Comparison of ENCODE assay signal across 15 cellular contexts in genomic region chr11:65379698-65380459, GRCh38. TPM values are rescaled to one million over a fixed set of nuclear protein-coding genes. Genes with fewer than 3 reads are reported as not detected.
DNase-seq lines count a peak whose midpoint lies in the region; ATAC-seq lines count a peak whose summit lies in the region.
"Had no signal": no experiment of that assay in that cellular context is flagged by ENCODE, and none has a peak within 500 bp of the region (broad histone marks: within the 10 kb centered on the region; RNA-seq: fewer than 3 reads in every experiment).

No MANE protein-coding gene starts in this region.

- H3K27ac ChIP-seq in trophoblast cell (ENCODE audit: low read depth, low read length) (no peak overlapping the region), Karpas-422 (ENCODE audit: low read length) (no peak overlapping the region), aorta (ENCODE audit: low read depth in 1 of 2, low read length in 2 of 2) (no peak overlapping the region)

- H3K4me2 ChIP-seq in trophoblast cell (ENCODE audit: low read length) (no peak overlapping the region), Karpas-422 (ENCODE audit: low read depth, low read length, poor library complexity, severe bottlenecking) (no peak overlapping the region)

- H3K9me3 Mint-ChIP-seq in activated CD4-positive, alpha-beta T cell treated with anti-CD3 and anti-CD28 coated beads, Interleukin-2, amount 10 ng/mL, durations not matched to agents 24 days and 14 days = no peaks in the 10 kb centered on the region
- H3K9me3 Mint-ChIP-seq in IgD-negative memory B cell = no peaks in the 10 kb centered on the region
- H3K9me3 Mint-ChIP-seq in central memory CD8-positive, alpha-beta T cell = no peaks in the 10 kb centered on the region

- H3K79me2 ChIP-seq in trophoblast cell (ENCODE audit: control insufficient read depth, insufficient read depth, low read length, poor library complexity) (peaks cover 5% of the 10 kb centered on the region), Karpas-422 (ENCODE audit: low read length) (no peaks in the 10 kb centered on the region)

- H3K18ac ChIP-seq in trophoblast cell (ENCODE audit: low read length) = no peak overlapping the region

- peak overlapping the region; percentile 30 for H3K4me3 Mint-ChIP-seq in activated CD4-positive, alpha-beta T cell treated with anti-CD3 and anti-CD28 coated beads, Interleukin-2, amount 10 ng/mL, durations not matched to agents 24 days and 14 days
- peak overlapping the region in 3 of 4 donors; percentile 23 to 77 (median 41) for H3K4me3 Mint-ChIP-seq in IgD-negative memory B cell
- H3K4me3 Mint-ChIP-seq in central memory CD8-positive, alpha-beta T cell = peak overlapping the region; percentile 3

- H3K4me3 ChIP-seq in trophoblast cell (ENCODE audit: low read depth, low read length) (no peak overlapping the region), Karpas-422 (ENCODE audit: low read length) (no peak overlapping the region), aorta (ENCODE audit: low read length in 2 of 2) (no peak overlapping the region), HAP-1 (no peak overlapping the region)
- H3K4me3 ChIP-seq: spleen, thyroid gland had no signal

- peak overlapping the region; percentile 29 for H3K14ac ChIP-seq in trophoblast cell (ENCODE audit: low read length)

- H2AFZ ChIP-seq in trophoblast cell (ENCODE audit: insufficient read depth, low read length, poor library complexity) (no peak overlapping the region), Karpas-422 (ENCODE audit: low read length) (no peak overlapping the region)

- peaks cover 29% of the 10 kb centered on the region for H3K4me1 Mint-ChIP-seq in activated CD4-positive, alpha-beta T cell treated with anti-CD3 and anti-CD28 coated beads, Interleukin-2, amount 10 ng/mL, durations not matched to agents 24 days and 14 days
- H3K4me1 Mint-ChIP-seq in IgD-negative memory B cell = peaks cover 20 to 28% (median 27%) of the 10 kb centered on the region in 3 donors
- peaks cover 31% of the 10 kb centered on the region for H3K4me1 Mint-ChIP-seq in central memory CD8-positive, alpha-beta T cell

- H3K4me1 ChIP-seq in trophoblast cell (ENCODE audit: control insufficient read depth in 1 of 2, insufficient read depth in 2 of 2, low read length in 2 of 2) (peaks cover 29 to 30% of the 10 kb centered on the region in 2 experiments), Karpas-422 (ENCODE audit: low read length) (peaks cover 34% of the 10 kb centered on the region), aorta (ENCODE audit: control insufficient read depth in 1 of 2, insufficient read depth in 2 of 2, low read length in 2 of 2) (no peaks in the 10 kb centered on the region), HAP-1 (peaks cover 15% of the 10 kb centered on the region)

- H3K27me3 Mint-ChIP-seq in activated CD4-positive, alpha-beta T cell treated with anti-CD3 and anti-CD28 coated beads, Interleukin-2, amount 10 ng/mL, durations not matched to agents 24 days and 14 days = no peaks in the 10 kb centered on the region
- H3K27me3 Mint-ChIP-seq in IgD-negative memory B cell = no peaks in the 10 kb centered on the region
- no peaks in the 10 kb centered on the region for H3K27me3 Mint-ChIP-seq in central memory CD8-positive, alpha-beta T cell

- peaks cover 27% of the 10 kb centered on the region for H3K79me1 ChIP-seq in trophoblast cell (ENCODE audit: low read length)

- intact Hi-C loops in activated CD4-positive, alpha-beta T cell treated with anti-CD3 and anti-CD28 coated beads, Interleukin-2, amount 10 ng/mL, durations not matched to agents 24 days and 14 days (cut with micrococcal nuclease) = no loop called here
- intact Hi-C loops in aorta (cut with DNase I) = loop anchor here (5.0 kb wide), 3 partner anchors 37 to 132 kb away; no protein-coding TSS in a partner anchor

- no peak for DNase-seq in activated CD4-positive, alpha-beta T cell treated with anti-CD3 and anti-CD28 coated beads, Interleukin-2, amount 10 ng/mL, durations not matched to agents 24 days and 14 days
- no peak for DNase-seq in activated CD4-positive, alpha-beta T cell treated with anti-CD3 and anti-CD28 coated beads for 48 hours
- DNase-seq in central memory CD8-positive, alpha-beta T cell (ENCODE audit: low spot score in 2 of 2) = no peak
- DNase-seq in trophoblast cell (no peak), Karpas-422 (no peak), aorta (no peak), HAP-1 (ENCODE audit: low spot score in 2 of 2) (no peak)
- DNase-seq: glutamatergic neuron, NCI-H446 treated with DMSO at 0.1 percent for 48 hours, spleen, T-helper 9 cell, thyroid gland had no signal

- no peak for ATAC-seq in central memory CD8-positive, alpha-beta T cell (replicated peaks; ENCODE audit: extremely low read depth, poor library complexity, severe bottlenecking)
- ATAC-seq in aorta (ENCODE audit: low FRiP score) = no peak

- H3K27ac Mint-ChIP-seq in activated CD4-positive, alpha-beta T cell treated with anti-CD3 and anti-CD28 coated beads, Interleukin-2, amount 10 ng/mL, durations not matched to agents 24 days and 14 days = peak overlapping the region; percentile 56
- H3K27ac Mint-ChIP-seq in IgD-negative memory B cell = peak overlapping the region in 1 of 3 donors; percentile 9
- H3K27ac Mint-ChIP-seq in central memory CD8-positive, alpha-beta T cell (ENCODE audit: low read depth) = no peak overlapping the region

- no peaks in the 10 kb centered on the region for H3K9me2 ChIP-seq in Karpas-422 (replicated peaks; ENCODE audit: insufficient read depth, low read length)

- no peaks in the 10 kb centered on the region for H3K27me3 ChIP-seq in trophoblast cell (ENCODE audit: insufficient read depth, low read length)
- no peaks in the 10 kb centered on the region for H3K27me3 ChIP-seq in Karpas-422 (ENCODE audit: low read length)
- H3K27me3 ChIP-seq in aorta (ENCODE audit: control insufficient read depth in 1 of 2, insufficient read depth in 2 of 2, low read length in 1 of 2) = no peaks in the 10 kb centered on the region
- H3K27me3 ChIP-seq in HAP-1 (ENCODE audit: low read depth) = no peaks in the 10 kb centered on the region
- H3K27me3 ChIP-seq: spleen, thyroid gland had no signal

- no peak overlapping the region for H4K8ac ChIP-seq in trophoblast cell (ENCODE audit: low read depth, low read length)

- no peak overlapping the region for H3K4ac ChIP-seq in trophoblast cell (ENCODE audit: low read depth, low read length)

- H2BK12ac ChIP-seq in trophoblast cell (ENCODE audit: low read length) = peak overlapping the region; percentile 61

- H3K9me3 ChIP-seq in trophoblast cell (ENCODE audit: insufficient read depth, low read depth, low read length) = peaks cover 3% of the 10 kb centered on the region
- H3K9me3 ChIP-seq in Karpas-422 (ENCODE audit: low read length) = no peaks in the 10 kb centered on the region
- H3K9me3 ChIP-seq in aorta (ENCODE audit: control insufficient read depth, low read length) = no peaks in the 10 kb centered on the region
- no peaks in the 10 kb centered on the region for H3K9me3 ChIP-seq in HAP-1
- H3K9me3 ChIP-seq: spleen, thyroid gland had no signal

- H3K36me3 ChIP-seq in trophoblast cell (ENCODE audit: control insufficient read depth in 1 of 2, insufficient read depth in 2 of 2, low read length in 2 of 2) (no peaks in the 10 kb centered on the region), Karpas-422 (ENCODE audit: insufficient read depth, low read length) (no peaks in the 10 kb centered on the region), aorta (ENCODE audit: control insufficient read depth in 1 of 2, insufficient read depth in 2 of 2, low read length in 1 of 2) (no peaks in the 10 kb centered on the region), HAP-1 (replicated peaks) (no peaks in the 10 kb centered on the region)
- H3K36me3 ChIP-seq: thyroid gland had no signal

- H2BK120ac ChIP-seq in trophoblast cell (ENCODE audit: insufficient read depth, low read length, poor library complexity) = peak overlapping the region; percentile 11

- H3K9ac ChIP-seq in trophoblast cell (ENCODE audit: low read length) (no peak overlapping the region), Karpas-422 (ENCODE audit: low read length) (no peak overlapping the region)
- H3K9ac ChIP-seq: KMS-11 had no signal

- no peak overlapping the region for H3K23ac ChIP-seq in trophoblast cell (ENCODE audit: low read length)

- H4K20me1 ChIP-seq in Karpas-422 (ENCODE audit: insufficient read depth, low read depth, low read length) = no peaks in the 10 kb centered on the region

- in situ Hi-C loops in HAP-1 (cut with MboI; ENCODE audit: low sequenced_read_pairs) = no loop called here

- peak overlapping the region; percentile 6 for H2BK5ac ChIP-seq in trophoblast cell (ENCODE audit: low read depth, low read length, poor library complexity)

- no CpG with 5 or more reads among the region's 13 CpGs for WGBS in trophoblast cell (ENCODE audit: extremely low coverage, insufficient coverage, insufficient read length)
- 90% methylated on average over 13 of the region's 13 CpGs for WGBS in aorta, 2 donors

- no peak overlapping the region for H4K12ac ChIP-seq in trophoblast cell (ENCODE audit: low read depth, low read length)

- H3K36me3 Mint-ChIP-seq in activated CD4-positive, alpha-beta T cell treated with anti-CD3 and anti-CD28 coated beads, Interleukin-2, amount 10 ng/mL, durations not matched to agents 24 days and 14 days (ENCODE audit: low read depth) = peaks cover 2% of the 10 kb centered on the region
- no peaks in the 10 kb centered on the region for H3K36me3 Mint-ChIP-seq in IgD-negative memory B cell
- H3K36me3 Mint-ChIP-seq in central memory CD8-positive, alpha-beta T cell (ENCODE audit: insufficient read depth) = peaks cover 20% of the 10 kb centered on the region

- H4K91ac ChIP-seq in trophoblast cell (ENCODE audit: low read depth, low read length) = peak overlapping the region; percentile 30

- peak overlapping the region; percentile 72 for H2AK5ac ChIP-seq in trophoblast cell (ENCODE audit: low read length)

RNA-seq across cellular contexts. Expression of gene SLC25A45, which starts 2.6 kb away (rescaled TPM):
- 15.5 and 16.8 TPM in 2 replicates for total RNA-seq in activated CD4-positive, alpha-beta T cell treated with anti-CD3 and anti-CD28 coated beads, Interleukin-2, amount 10 ng/mL, durations not matched to agents 24 days and 14 days
- polyA plus RNA-seq in IgD-negative memory B cell = 17.8 TPM
- 0.93 and 1.1 TPM in 2 replicates for polyA plus RNA-seq in trophoblast cell (2013)
- 6.7 and 9.7 TPM in 2 replicates for total RNA-seq in Karpas-422 (2014; rRNA removed; shearing (Covaris generic); ENCODE audit: low replicate concordance)
- total RNA-seq in aorta = 10 to 100 TPM in 1 of 2 donors, 1 to 10 TPM in 1; 9.1 to 16.0 TPM
- polyA plus RNA-seq in aorta = 10 to 100 TPM in 1 of 2 donors, 1 to 10 TPM in 1; 5.6 to 10.7 TPM
- polyA plus RNA-seq: neural cell had no signal

RNA-seq across cellular contexts. Expression of gene FRMD8, which starts 6.6 kb away (rescaled TPM):
- 46.7 and 46.8 TPM in 2 replicates for total RNA-seq in activated CD4-positive, alpha-beta T cell treated with anti-CD3 and anti-CD28 coated beads, Interleukin-2, amount 10 ng/mL, durations not matched to agents 24 days and 14 days
- polyA plus RNA-seq in IgD-negative memory B cell (54.2 TPM), aorta (10 to 100 TPM; 16.8 to 19.2 TPM)
- 21.2 and 22.9 TPM in 2 replicates for polyA plus RNA-seq in trophoblast cell (2013)
- total RNA-seq in Karpas-422 (2014; rRNA removed; shearing (Covaris generic); ENCODE audit: low replicate concordance) = 48.5 and 102 TPM in 2 replicates
- 10 to 100 TPM; 27.8 to 39.5 TPM for total RNA-seq in aorta

RNA-seq across cellular contexts. Expression of gene TIGD3, which starts 25.3 kb away (rescaled TPM):
- 1.2 and 1.6 TPM in 2 replicates for total RNA-seq in activated CD4-positive, alpha-beta T cell treated with anti-CD3 and anti-CD28 coated beads, Interleukin-2, amount 10 ng/mL, durations not matched to agents 24 days and 14 days
- polyA plus RNA-seq in IgD-negative memory B cell = 2.3 TPM
- polyA plus RNA-seq in trophoblast cell (2013) = 2.1 and 2.3 TPM in 2 replicates
- 0.11 and 0.83 TPM in 2 replicates for total RNA-seq in Karpas-422 (2014; rRNA removed; shearing (Covaris generic); ENCODE audit: low replicate concordance)
- under 1 TPM in 1 of 2 donors, not detected in 1; 0.16 TPM for total RNA-seq in aorta
- under 1 TPM in 1 of 2 donors, not detected in 1; 0.88 TPM for polyA plus RNA-seq in aorta

RNA-seq across cellular contexts. Expression of gene NEAT1, which starts 42.7 kb away (rescaled TPM):
- 410 and 411 TPM in 2 replicates for total RNA-seq in activated CD4-positive, alpha-beta T cell treated with anti-CD3 and anti-CD28 coated beads, Interleukin-2, amount 10 ng/mL, durations not matched to agents 24 days and 14 days
- polyA plus RNA-seq in IgD-negative memory B cell (1.2 TPM), aorta (1,000 to 10,000 TPM in 1 of 2 donors, 100 to 1,000 TPM in 1; 239 to 1,307 TPM)
- 11.1 and 12.7 TPM in 2 replicates for polyA plus RNA-seq in trophoblast cell (2013)
- 36.5 and 74.7 TPM in 2 replicates for total RNA-seq in Karpas-422 (2014; rRNA removed; shearing (Covaris generic); ENCODE audit: low replicate concordance)
- total RNA-seq in aorta = 1,000 to 10,000 TPM; 1,566 to 1,734 TPM

RNA-seq across cellular contexts. Expression of gene DPF2, which starts 46.2 kb away (rescaled TPM):
- total RNA-seq in activated CD4-positive, alpha-beta T cell treated with anti-CD3 and anti-CD28 coated beads, Interleukin-2, amount 10 ng/mL, durations not matched to agents 24 days and 14 days = 76.6 and 81.0 TPM in 2 replicates
- polyA plus RNA-seq in IgD-negative memory B cell (77.7 TPM), aorta (10 to 100 TPM; 16.4 to 41.1 TPM)
- polyA plus RNA-seq in trophoblast cell (2013) = 64.3 and 69.7 TPM in 2 replicates
- 34.0 and 44.5 TPM in 2 replicates for total RNA-seq in Karpas-422 (2014; rRNA removed; shearing (Covaris generic); ENCODE audit: low replicate concordance)
- 10 to 100 TPM; 51.3 to 59.6 TPM for total RNA-seq in aorta
